In genomic region chr15:74197176-74197965, GRCh38 we compare ENCODE assay signal across 22 cellular contexts. TPM values are rescaled to one million over a fixed set of nuclear protein-coding genes. Genes with fewer than 3 reads are reported as not detected.
"Had no signal": no experiment of that assay in that cellular context is flagged by ENCODE, and none has a peak within 500 bp of the region (broad histone marks: within the 10 kb centered on the region; RNA-seq: fewer than 3 reads in every experiment).

No MANE protein-coding gene starts in this region.

- DNase-seq: effector memory CD4-positive, alpha-beta T cell; gastrocnemius medialis; heart right ventricle; hypothalamus; kidney glomerular epithelial cell; naive thymus-derived CD8-positive, alpha-beta T cell; ovary; stimulated activated CD4-positive, alpha-beta T cell treated with anti-CD3 and anti-CD28 coated beads, Interleukin-4, amount 100 ng/mL, for 1 hour; stimulated activated CD8-positive, alpha-beta memory T cell treated with anti-CD3 and anti-CD28 coated beads, Interleukin-4, amount 100 ng/mL, for 48 hours; tibial artery; upper lobe of left lung; uterus had no signal

- H3K27ac Mint-ChIP-seq: naive thymus-derived CD8-positive, alpha-beta T cell; stimulated activated memory B cell treated with anti-CD40 and anti-IgM and Interleukin-4, amounts not matched to agents 10 μg/mL and 1 μg/mL and 100 μg/mL, for 72 hours; stimulated activated naive CD8-positive, alpha-beta T cell treated with anti-CD3 and anti-CD28 coated beads, Interleukin-15, Interleukin-2, amounts not matched to agents 100 ng/mL and 50 ng/mL, for 24 hours had no signal

- ATAC-seq: gastrocnemius medialis; naive thymus-derived CD8-positive, alpha-beta T cell; stimulated activated memory B cell treated with anti-CD40 and anti-IgM and Interleukin-4, amounts not matched to agents 10 μg/mL and 1 μg/mL and 100 μg/mL, for 72 hours had no signal

- H3K27me3 ChIP-seq: gastrocnemius medialis, heart right ventricle, ovary, tibial artery, upper lobe of left lung, uterus had no signal

- H3K4me3 Mint-ChIP-seq: naive thymus-derived CD8-positive, alpha-beta T cell; stimulated activated memory B cell treated with anti-CD40 and anti-IgM and Interleukin-4, amounts not matched to agents 10 μg/mL and 1 μg/mL and 100 μg/mL, for 72 hours; stimulated activated naive CD8-positive, alpha-beta T cell treated with anti-CD3 and anti-CD28 coated beads, Interleukin-15, Interleukin-2, amounts not matched to agents 100 ng/mL and 50 ng/mL, for 24 hours had no signal

- H3K27me3 Mint-ChIP-seq: stimulated activated naive CD8-positive, alpha-beta T cell treated with anti-CD3 and anti-CD28 coated beads, Interleukin-15, Interleukin-2, amounts not matched to agents 100 ng/mL and 50 ng/mL, for 24 hours had no signal

- H3K9me3 ChIP-seq: gastrocnemius medialis, heart right ventricle, ovary, tibial artery, upper lobe of left lung, uterus had no signal

- H3K4me3 ChIP-seq: gastrocnemius medialis, heart right ventricle, ovary, tibial artery, upper lobe of left lung, uterus had no signal

- H3K9me3 Mint-ChIP-seq: naive thymus-derived CD8-positive, alpha-beta T cell; stimulated activated memory B cell treated with anti-CD40 and anti-IgM and Interleukin-4, amounts not matched to agents 10 μg/mL and 1 μg/mL and 100 μg/mL, for 72 hours; stimulated activated naive CD8-positive, alpha-beta T cell treated with anti-CD3 and anti-CD28 coated beads, Interleukin-15, Interleukin-2, amounts not matched to agents 100 ng/mL and 50 ng/mL, for 24 hours had no signal

- H3K4me1 Mint-ChIP-seq: naive thymus-derived CD8-positive, alpha-beta T cell had no signal

- FAIRE-seq: endometrium, islet of Langerhans had no signal

- H3K36me3 Mint-ChIP-seq: naive thymus-derived CD8-positive, alpha-beta T cell; stimulated activated memory B cell treated with anti-CD40 and anti-IgM and Interleukin-4, amounts not matched to agents 10 μg/mL and 1 μg/mL and 100 μg/mL, for 72 hours had no signal

- H3K27ac ChIP-seq: gastrocnemius medialis, heart right ventricle, ovary, tibial artery, upper lobe of left lung, uterus had no signal

- H3K36me3 ChIP-seq: gastrocnemius medialis, heart right ventricle, ovary, tibial artery, upper lobe of left lung, uterus had no signal

RNA-seq across cellular contexts. Expression of gene STRA6, which starts 5.2 kb away (rescaled TPM):
- total RNA-seq: gastrocnemius medialis; mesenteric fat pad; mononuclear cell; naive thymus-derived CD8-positive, alpha-beta T cell had no signal

RNA-seq across cellular contexts. Expression of gene ISLR, which starts 23.9 kb away (rescaled TPM):
- total RNA-seq: lung microvascular endothelial cell; mononuclear cell; naive thymus-derived CD8-positive, alpha-beta T cell had no signal

RNA-seq across cellular contexts. Expression of gene CCDC33, which starts 38.8 kb away (rescaled TPM):
- total RNA-seq: gastrocnemius medialis; heart right ventricle; liver; lung microvascular endothelial cell; mesenteric fat pad; mononuclear cell; naive thymus-derived CD8-positive, alpha-beta T cell; posterior vena cava; right cardiac atrium had no signal
